Comparison of ENCODE assay signal across 12 cellular contexts in genomic region chr3:111963424-111963823, GRCh38. TPM values are rescaled to one million over a fixed set of nuclear protein-coding genes. Genes with fewer than 3 reads are reported as not detected.
DNase-seq lines count a peak whose midpoint lies in the region; TF ChIP-seq lines count a peak whose summit lies in the region.
"Had no signal": no experiment of that assay in that cellular context is flagged by ENCODE, and none has a peak within 500 bp of the region (broad histone marks: within the 10 kb centered on the region; RNA-seq: fewer than 3 reads in every experiment).

No MANE protein-coding gene starts in this region.

- DNase-seq in A172 (ENCODE audit: low spot score) (peak; percentile 85), H4 (ENCODE audit: low spot score) (peak; percentile 58), SW480 (ENCODE audit: low spot score) (peak; percentile 42), glomerular visceral epithelial cell (ENCODE audit: extremely low spot score) (peak; percentile 39), adrenal gland (no peak), midbrain (lab: John Stamatoyannopoulos, UW) (no peak), globus pallidus (ENCODE audit: low spot score) (no peak)
- DNase-seq in stimulated activated CD4-positive, alpha-beta T cell treated with anti-CD3 and anti-CD28 coated beads, Interleukin-2, amount 100 ng/mL, for 24 hours, result no peak
- DNase-seq: NCI-H1694, transverse colon had no signal

- no peak for TF ChIP-seq CTCF in adrenal gland (IDR thresholded peaks at IDR 0.05)

- no peaks in the 10 kb centered on the region for H3K9me3 ChIP-seq in adrenal gland (replicated peaks in 1 of 3)
- H3K9me3 ChIP-seq: transverse colon had no signal

- H3K4me3 ChIP-seq in adrenal gland, result no peak overlapping the region
- H3K4me3 ChIP-seq: lung, transverse colon had no signal

- WGBS in adrenal gland, 4 donors, result 36 to 44% (median 39%) methylated on average over 1 of the region's 1 CpG

- H3K27me3 ChIP-seq in adrenal gland, result no peaks in the 10 kb centered on the region
- H3K27me3 ChIP-seq: transverse colon had no signal

- intact Hi-C loops in adrenal gland (cut with DNase I), result loop anchor here in 1 of 2 donors (10.0 kb wide), 1 partner anchor 99 kb away; no protein-coding TSS in a partner anchor

- H3K36me3 ChIP-seq in adrenal gland (replicated peaks in 1 of 2), result no peaks in the 10 kb centered on the region
- H3K36me3 ChIP-seq: transverse colon had no signal

- H3K4me1 ChIP-seq in adrenal gland (replicated peaks in 1 of 2), result peaks cover 0 to 9% of the 10 kb centered on the region in 2 donors

- peak overlapping the region in 1 of 5 donors; percentile 24 for H3K27ac ChIP-seq in adrenal gland
- H3K27ac ChIP-seq: transverse colon had no signal

- no peak for TF ChIP-seq POLR2A in adrenal gland (IDR thresholded peaks at IDR 0.05)

RNA-seq across cellular contexts. Expression of gene ABHD10, which starts 15.4 kb away (rescaled TPM):
- 71.4 and 91.0 TPM in 2 replicates for total RNA-seq in A172 (2014; rRNA removed; shearing (Covaris generic))
- total RNA-seq in H4 (2014; rRNA removed; shearing (Covaris generic)), result 34.1 and 44.1 TPM in 2 replicates
- total RNA-seq in adrenal gland, result 10 to 100 TPM; 27.6 to 63.9 (median 45.0) TPM
- polyA plus RNA-seq in adrenal gland, result 10 to 100 TPM; 28.6 to 47.7 (median 30.3) TPM

RNA-seq across cellular contexts. Expression of gene TAGLN3, which starts 35.3 kb away (rescaled TPM):
- total RNA-seq in A172 (2014; rRNA removed; shearing (Covaris generic)), result not detected in 2 replicates
- total RNA-seq in H4 (2014; rRNA removed; shearing (Covaris generic)), result not detected in 2 replicates
- total RNA-seq in adrenal gland, result 10 to 100 TPM in 3 of 8 donors, 1 to 10 TPM in 1, under 1 TPM in 1, not detected in 3; 0.55 to 22.4 (median 10.2) TPM
- polyA plus RNA-seq in adrenal gland, result 10 to 100 TPM; 27.6 to 52.1 (median 42.4) TPM
- polyA plus RNA-seq: CD14-positive monocyte had no signal

Comparison
In these comparisons a context has a peak if more than half of its experiments do, and no peak if none do; other contexts are left out.
1. DNase-seq: peak in A172 (single experiment), H4 (single experiment), SW480 (single experiment) and glomerular visceral epithelial cell (single experiment); none in stimulated activated CD4-positive, alpha-beta T cell treated with anti-CD3 and anti-CD28 coated beads, Interleukin-2, amount 100 ng/mL, for 24 hours (0 of 2), adrenal gland (0 of 7), midbrain (single experiment) and globus pallidus (single experiment).